Comparison of ENCODE assay signal across 12 cellular contexts in the genomic region with DNA sequence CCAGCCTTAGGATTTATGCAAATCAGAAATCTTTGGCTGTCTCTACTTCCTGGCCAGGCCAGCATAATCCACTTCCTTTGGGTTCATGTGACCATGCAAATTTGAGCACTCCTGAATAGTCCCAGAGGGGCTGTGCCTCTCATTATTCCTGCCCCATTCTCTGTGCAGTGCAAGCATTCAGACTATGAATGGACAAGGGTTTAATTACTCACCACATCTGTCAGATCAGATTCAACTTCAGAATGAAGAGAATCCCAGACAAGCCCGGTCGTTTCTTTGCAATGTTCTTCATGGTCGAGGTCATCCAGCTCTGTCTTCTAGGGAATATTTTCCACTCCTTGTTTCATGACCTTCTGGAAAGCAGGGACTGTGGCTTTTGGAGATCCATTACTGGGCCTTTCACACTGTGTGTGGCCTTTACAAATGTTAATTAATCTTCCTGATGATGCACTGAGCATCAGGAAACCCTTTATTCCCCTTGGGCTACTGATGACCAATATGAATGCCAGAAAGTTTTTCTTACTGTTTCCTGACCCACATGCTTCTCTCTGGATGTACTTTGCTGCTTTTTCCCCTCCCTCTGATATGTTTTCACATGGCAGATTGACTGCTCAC.
DNase-seq lines count a peak whose midpoint lies in the region; ATAC-seq, FAIRE-seq and TF ChIP-seq lines count a peak whose summit lies in the region.
"Had no signal": no experiment of that assay in that cellular context is flagged by ENCODE, and none has a peak within 500 bp of the region (broad histone marks: within the 10 kb centered on the region; RNA-seq: fewer than 3 reads in every experiment).

No MANE protein-coding gene starts in this region.

- H3K4me1 Mint-ChIP-seq in activated CD4-positive, alpha-beta memory T cell treated with anti-CD3 and anti-CD28 coated beads, Interleukin-2, amount 10 ng/mL, durations not matched to agents 7 days and 5 days: no peaks in the 10 kb centered on the region

- H3K27me3 ChIP-seq in H1 (replicated peaks in 1 of 4; ENCODE audit: control insufficient read depth in 3 of 4, extremely low read depth in 1 of 4, insufficient read depth in 3 of 4, low read length in 3 of 4): no peaks in the 10 kb centered on the region
- H3K27me3 ChIP-seq in neuronal stem cell (ENCODE audit: control insufficient read depth in 3 of 3, insufficient read depth in 3 of 3, low read depth in 1 of 3, low read length in 3 of 3): no peaks in the 10 kb centered on the region
- H3K27me3 ChIP-seq in stomach: no peaks in the 10 kb centered on the region

- H3K4me2 ChIP-seq in H1 (ENCODE audit: insufficient read depth in 1 of 2, low read depth in 2 of 2, low read length in 2 of 2) (peak overlapping the region; percentile 43 to 46), neuronal stem cell (ENCODE audit: insufficient read depth, low read length, poor library complexity, severe bottlenecking) (no peak overlapping the region)

- H3K36me3 Mint-ChIP-seq in activated CD4-positive, alpha-beta memory T cell treated with anti-CD3 and anti-CD28 coated beads, Interleukin-2, amount 10 ng/mL, durations not matched to agents 7 days and 5 days (ENCODE audit: low read depth): no peaks in the 10 kb centered on the region

- H3K9ac ChIP-seq in H1 (replicated peaks in 1 of 4; ENCODE audit: extremely low read depth in 1 of 4, low read depth in 3 of 4, low read length in 3 of 4) (no peak overlapping the region), neuronal stem cell (ENCODE audit: low read depth, low read length, poor library complexity) (no peak overlapping the region)

- peak overlapping the region; percentile 86 for H4K91ac ChIP-seq in H1 (replicated peaks; ENCODE audit: insufficient read length, low read length)
- no peak overlapping the region for H4K91ac ChIP-seq in neuronal stem cell (ENCODE audit: low read depth, low read length, poor library complexity)

- no peaks in the 10 kb centered on the region for H3K23me2 ChIP-seq in H1 (ENCODE audit: low read depth, low read length)

- no peak overlapping the region for H3K27ac Mint-ChIP-seq in activated CD4-positive, alpha-beta memory T cell treated with anti-CD3 and anti-CD28 coated beads, Interleukin-2, amount 10 ng/mL, durations not matched to agents 7 days and 5 days

- TF ChIP-seq POLR2A in H1 (IDR thresholded peaks at IDR 0.05; ENCODE audit: control extremely low read depth in 1 of 2, low read depth in 2 of 2, low read length in 2 of 2) (no peak), stomach (IDR thresholded peaks at IDR 0.05) (no peak)

- TF ChIP-seq EP300 in H1 (IDR thresholded peaks at IDR 0.05; ENCODE audit: borderline replicate concordance in 1 of 2, low read depth in 2 of 2, low read length in 2 of 2): no peak
- no peak for TF ChIP-seq EP300 in stomach (IDR thresholded peaks at IDR 0.05)

- no peak overlapping the region for H3K14ac ChIP-seq in H1 (ENCODE audit: insufficient read length)
- no peak overlapping the region for H3K14ac ChIP-seq in neuronal stem cell (ENCODE audit: low read length)

- H3K4me1 ChIP-seq in H1 (replicated peaks in 1 of 4; ENCODE audit: control insufficient read depth in 3 of 4, insufficient read depth in 4 of 4, low read length in 3 of 4): peaks cover 9 to 20% (median 14%) of the 10 kb centered on the region in 4 experiments
- H3K4me1 ChIP-seq in neuronal stem cell (ENCODE audit: control insufficient read depth in 2 of 2, insufficient read depth in 1 of 2, low read depth in 1 of 2, low read length in 2 of 2): peaks cover 10 to 33% of the 10 kb centered on the region in 2 donors
- peaks cover 0 to 13% (median 5%) of the 10 kb centered on the region in 4 donors for H3K4me1 ChIP-seq in stomach

- H3K9me3 Mint-ChIP-seq in activated CD4-positive, alpha-beta memory T cell treated with anti-CD3 and anti-CD28 coated beads, Interleukin-2, amount 10 ng/mL, durations not matched to agents 7 days and 5 days: no peaks in the 10 kb centered on the region

- peak overlapping the region; percentile 35 for H4K5ac ChIP-seq in H1 (ENCODE audit: insufficient read length, low read depth, low read length)

- H2BK5ac ChIP-seq in H1 (ENCODE audit: low read depth, low read length): peak overlapping the region; percentile 86
- no peak overlapping the region for H2BK5ac ChIP-seq in neuronal stem cell (ENCODE audit: low read length)

- H4K8ac ChIP-seq in H1 (ENCODE audit: extremely low read depth, insufficient read depth, low read length): no peak overlapping the region
- H4K8ac ChIP-seq in neuronal stem cell (ENCODE audit: low read depth, low read length): no peak overlapping the region

- H2AK5ac ChIP-seq in H1 (ENCODE audit: low read depth, low read length): 0 out of 2 replicates have a peak overlapping the region, but pooled peaks have one; percentile 14
- H2AK5ac ChIP-seq in neuronal stem cell (ENCODE audit: low read depth, low read length): no peak overlapping the region

- peak overlapping the region; percentile 2; the same call in 1 of the 2 replicates for H3K18ac ChIP-seq in H1 (ENCODE audit: extremely low read depth, low read length)
- no peak overlapping the region for H3K18ac ChIP-seq in neuronal stem cell (ENCODE audit: low read length)

- POLR2A ChIA-PET in H1 (lab: Charles Lee; ENCODE audit: partially characterized antibody): no interaction called here
- POLR2A ChIA-PET in activated CD4-positive, alpha-beta memory T cell treated with anti-CD3 and anti-CD28 coated beads, Interleukin-2, amount 10 ng/mL, durations not matched to agents 7 days and 5 days (lab: Charles Lee): no interaction called here

- no peak overlapping the region for H3K23ac ChIP-seq in H1 (ENCODE audit: insufficient read length)
- H3K23ac ChIP-seq in neuronal stem cell (ENCODE audit: low read depth, low read length, poor library complexity): no peak overlapping the region

- intact Hi-C loops in stomach (cut with DNase I; ENCODE audit: low total_unique reads): no loop called here

- peak overlapping the region; percentile 79 for H3K4ac ChIP-seq in H1 (replicated peaks; ENCODE audit: insufficient read length, low read depth, low read length)
- no peak overlapping the region for H3K4ac ChIP-seq in neuronal stem cell (ENCODE audit: low read length)

- no peaks in the 10 kb centered on the region for H3K79me2 ChIP-seq in H1 (ENCODE audit: control insufficient read depth in 1 of 2, insufficient read depth in 2 of 2, low read length in 2 of 2)

- no peak overlapping the region for H2AFZ ChIP-seq in H1 (ENCODE audit: low read length)
- peak overlapping the region; percentile 1 for H2AFZ ChIP-seq in neuronal stem cell (ENCODE audit: low read length)

- CTCF ChIA-PET in H1 (lab: Charles Lee; ENCODE audit: partially characterized antibody): interaction anchor here (1.2 to 3.5 kb wide), 2 partner anchors 11 to 484 kb away, joined by 3 to 21 read pairs; no protein-coding TSS in a partner anchor
- CTCF ChIA-PET in activated CD4-positive, alpha-beta memory T cell treated with anti-CD3 and anti-CD28 coated beads, Interleukin-2, amount 10 ng/mL, durations not matched to agents 7 days and 5 days (lab: Charles Lee): no interaction called here

- H3K4me3 ChIP-seq in H1 (ENCODE audit: extremely low read depth in 1 of 4, insufficient read depth in 2 of 4, low read depth in 3 of 4, low read length in 4 of 4): peak overlapping the region in 2 of 4 experiments; percentile 7 to 13; a peak in 2 of 8 replicates
- no peak overlapping the region for H3K4me3 ChIP-seq in neuronal stem cell (ENCODE audit: low read length in 2 of 2)
- H3K4me3 ChIP-seq in stomach: no peak overlapping the region
- H3K4me3 ChIP-seq: GM12878 had no signal

- TF ChIP-seq CTCF in H1 (IDR thresholded peaks at IDR 0.05; ENCODE audit: control extremely low read depth in 1 of 3, insufficient read depth in 1 of 3, low read depth in 1 of 3, low read length in 3 of 3) (no peak), stomach (IDR thresholded peaks at IDR 0.05) (no peak)

- no peak overlapping the region for H3K4me3 Mint-ChIP-seq in activated CD4-positive, alpha-beta memory T cell treated with anti-CD3 and anti-CD28 coated beads, Interleukin-2, amount 10 ng/mL, durations not matched to agents 7 days and 5 days
- H3K4me3 Mint-ChIP-seq: naive B cell had no signal

- H2BK15ac ChIP-seq in H1 (ENCODE audit: low read length) (no peak overlapping the region), neuronal stem cell (ENCODE audit: low read length) (no peak overlapping the region)

- TF ChIP-seq RAD21 in H1 (IDR thresholded peaks at IDR 0.05 in 1 of 2, conservative IDR thresholded peaks at IDR 0.05 in 1 of 2; ENCODE audit: low read depth in 2 of 2, low read length in 2 of 2): no peak

- H3K27ac ChIP-seq in H1 (ENCODE audit: low read depth, low read length) (peak overlapping the region; percentile 56), neuronal stem cell (replicated peaks; ENCODE audit: low read length) (no peak overlapping the region), stomach (no peak overlapping the region)

- H2BK120ac ChIP-seq in H1 (replicated peaks; ENCODE audit: low read depth, low read length) (peak overlapping the region; percentile 24), neuronal stem cell (ENCODE audit: low read depth, low read length) (no peak overlapping the region)

- H3K9me3 ChIP-seq in H1 (ENCODE audit: insufficient read depth in 2 of 2, low read depth in 1 of 2, low read length in 1 of 2) (no peaks in the 10 kb centered on the region), neuronal stem cell (replicated peaks in 1 of 2; ENCODE audit: control insufficient read depth in 2 of 2, insufficient read depth in 1 of 2, low read depth in 1 of 2, low read length in 2 of 2) (peaks cover 0 to 5% of the 10 kb centered on the region in 2 donors), stomach (no peaks in the 10 kb centered on the region)

- no peaks in the 10 kb centered on the region for H4K20me1 ChIP-seq in H1 (replicated peaks in 1 of 2; ENCODE audit: control insufficient read depth in 1 of 2, insufficient read depth in 2 of 2, low read length in 2 of 2)

- H3K56ac ChIP-seq in H1 (replicated peaks; ENCODE audit: insufficient read length, low read depth, low read length): no peak overlapping the region

- H3K79me1 ChIP-seq in H1 (ENCODE audit: low read depth, low read length) (no peaks in the 10 kb centered on the region), neuronal stem cell (ENCODE audit: low read depth, low read length) (no peaks in the 10 kb centered on the region)

- no peaks in the 10 kb centered on the region for H3K27me3 Mint-ChIP-seq in activated CD4-positive, alpha-beta memory T cell treated with anti-CD3 and anti-CD28 coated beads, Interleukin-2, amount 10 ng/mL, durations not matched to agents 7 days and 5 days
- H3K27me3 Mint-ChIP-seq: naive B cell had no signal

- DNase-seq in NAMALWA (ENCODE audit: low spot score): peak; percentile 2
- peak in 1 of 2 experiments; percentile 46 for DNase-seq in H1 (ENCODE audit: low read depth in 1 of 2, low spot score in 2 of 2)
- peak; percentile 57 for DNase-seq in neuronal stem cell (ENCODE audit: low spot score)
- DNase-seq in activated CD4-positive, alpha-beta memory T cell treated with anti-CD3 and anti-CD28 coated beads, Interleukin-2, amount 10 ng/mL, durations not matched to agents 7 days and 5 days: no peak
- DNase-seq in frontal cortex (ENCODE audit: low spot score in 2 of 2): no peak
- no peak for DNase-seq in stomach
- DNase-seq: effector memory CD4-positive, alpha-beta T cell; naive B cell; RPMI8226 had no signal

- peak; percentile 56 for ATAC-seq in GM19467 (IDR thresholded peaks at IDR 0.05; ENCODE audit: unreplicated experiment)
- ATAC-seq in HG03045 (IDR thresholded peaks at IDR 0.05; ENCODE audit: unreplicated experiment): no peak
- ATAC-seq: GM12878 had no signal

- WGBS in H1 (ENCODE audit: extremely low coverage in 1 of 2, insufficient coverage in 1 of 2, insufficient read length in 1 of 2, insufficient replicate concordance in 2 of 2, low coverage in 1 of 2, low lambda C conversion rate in 2 of 2, missing lambda C conversion rate in 1 of 2), 2 experiments: 65% methylated on average over 3 of the region's 3 CpGs; no CpG with 5 or more reads in 1 of the 2 experiments
- WGBS in neuronal stem cell (ENCODE audit: extremely low coverage in 2 of 2, insufficient read length in 2 of 2, insufficient replicate concordance in 1 of 2), 2 donors: no CpG with 5 or more reads among the region's 3 CpGs
- 57 to 75% (median 67%) methylated on average over 3 of the region's 3 CpGs for WGBS in stomach, 5 donors

- H2BK12ac ChIP-seq in H1 (ENCODE audit: low read depth, low read length) (peak overlapping the region; percentile 71; the same call in 1 of the 2 replicates), neuronal stem cell (ENCODE audit: low read length) (no peak overlapping the region)

- H2BK20ac ChIP-seq in H1 (ENCODE audit: low read length): peak overlapping the region; percentile 96

- H3K36me3 ChIP-seq in H1 (ENCODE audit: control insufficient read depth in 2 of 4, insufficient read depth in 4 of 4, low read length in 3 of 4) (no peaks in the 10 kb centered on the region), neuronal stem cell (replicated peaks in 1 of 2; ENCODE audit: control insufficient read depth in 2 of 2, insufficient read depth in 2 of 2, low read length in 2 of 2) (no peaks in the 10 kb centered on the region), stomach (no peaks in the 10 kb centered on the region)

- peak; percentile 28 for FAIRE-seq in H1 (lab: Jason Lieb, UNC)
- FAIRE-seq in frontal cortex (lab: Jason Lieb, UNC): no peak
- FAIRE-seq: GM12878 had no signal

Comparison
In these comparisons a context has a peak if more than half of its experiments do, and no peak if none do; other contexts are left out.
1. DNase-seq: peak in NAMALWA (single experiment) and neuronal stem cell (single experiment); none in activated CD4-positive, alpha-beta memory T cell treated with anti-CD3 and anti-CD28 coated beads, Interleukin-2, amount 10 ng/mL, durations not matched to agents 7 days and 5 days (single experiment), frontal cortex (0 of 2) and stomach (single experiment).